In genomic region chr15:29364429-29365078, GRCh38 we compare ENCODE assay signal across 12 cellular contexts.
DNase-seq lines count a peak whose midpoint lies in the region; ATAC-seq and TF ChIP-seq lines count a peak whose summit lies in the region.
"Had no signal": no experiment of that assay in that cellular context is flagged by ENCODE, and none has a peak within 500 bp of the region (broad histone marks: within the 10 kb centered on the region; RNA-seq: fewer than 3 reads in every experiment).

No MANE protein-coding gene starts in this region.

- no peaks in the 10 kb centered on the region for H3K4me1 Mint-ChIP-seq in glutamatergic neuron (ENCODE audit: low read depth, unreplicated experiment)
- H3K4me1 Mint-ChIP-seq in type B pancreatic cell (ENCODE audit: unreplicated experiment) = peaks cover 3% of the 10 kb centered on the region
- H3K4me1 Mint-ChIP-seq: activated B cell treated with CpG ODN at 0.5 μM for 24 hours had no signal

- H3K27me3 Mint-ChIP-seq in glutamatergic neuron (ENCODE audit: unreplicated experiment) (no peaks in the 10 kb centered on the region), type B pancreatic cell (peaks cover 27% of the 10 kb centered on the region)

- TF ChIP-seq CTCF in glutamatergic neuron (IDR thresholded peaks at IDR 0.05; ENCODE audit: partially characterized antibody, unreplicated experiment) (peak; percentile 45), type B pancreatic cell (conservative IDR thresholded peaks at IDR 0.05) (peak; percentile 63), GM10248 (IDR thresholded peaks at IDR 0.05; ENCODE audit: control extremely low read depth, extremely low read depth, low read depth, missing control alignments) (no peak)

- intact Hi-C loops in left cardiac atrium (cut with DNase I) = no loop called here
- intact Hi-C loops in cardiac septum (cut with DNase I) = no loop called here

- no peak overlapping the region for H3K27ac Mint-ChIP-seq in glutamatergic neuron (ENCODE audit: unreplicated experiment)
- no peak overlapping the region for H3K27ac Mint-ChIP-seq in type B pancreatic cell
- H3K27ac Mint-ChIP-seq: activated B cell treated with CpG ODN at 0.5 μM for 24 hours; CD8-positive, alpha-beta T cell had no signal

- CTCF ChIA-PET in GM10248 (lab: Yijun Ruan, JAX) = no interaction called here

- H3K4me3 Mint-ChIP-seq in glutamatergic neuron (ENCODE audit: unreplicated experiment) (no peak overlapping the region), type B pancreatic cell (no peak overlapping the region)
- H3K4me3 Mint-ChIP-seq: activated B cell treated with CpG ODN at 0.5 μM for 24 hours; CD8-positive, alpha-beta T cell had no signal

- H3K36me3 Mint-ChIP-seq in glutamatergic neuron (ENCODE audit: unreplicated experiment) = peaks cover 12% of the 10 kb centered on the region
- H3K36me3 Mint-ChIP-seq in type B pancreatic cell = peaks cover 4% of the 10 kb centered on the region
- H3K36me3 Mint-ChIP-seq: CD8-positive, alpha-beta T cell had no signal

- POLR2A ChIA-PET in GM10248 (lab: Yijun Ruan, JAX) = no interaction called here

- H3K9me3 Mint-ChIP-seq in glutamatergic neuron (ENCODE audit: unreplicated experiment) (peaks cover 14% of the 10 kb centered on the region), type B pancreatic cell (peaks cover 6% of the 10 kb centered on the region)

- peak; percentile 30 to 93 for ATAC-seq in left cardiac atrium
- ATAC-seq: CD8-positive, alpha-beta T cell had no signal

- DNase-seq in left cardiac atrium = no peak
- no peak for DNase-seq in cardiac septum (ENCODE audit: low spot score)
- peak; percentile 39 to 60 for DNase-seq in SHP77 (lab: John Stamatoyannopoulos, UW)
- peak; percentile 46 for DNase-seq in glutamatergic neuron
- DNase-seq in type B pancreatic cell (ENCODE audit: extremely low spot score, unreplicated experiment) = no peak
- DNase-seq in NCI-H510A treated with DMSO at 0.1 percent for 48 hours (lab: John Stamatoyannopoulos, UW) = no peak
- DNase-seq in GM10248 (ENCODE audit: extremely low spot score) = no peak
- no peak for DNase-seq in RPMI8226
- DNase-seq: activated B cell treated with CpG ODN at 0.5 μM for 24 hours; CD8-positive, alpha-beta T cell; midbrain; NCI-H1436 treated with DMSO at 0.1 percent for 48 hours had no signal

Comparison
In these comparisons a context has a peak if more than half of its experiments do, and no peak if none do; other contexts are left out.
1. DNase-seq: peak in SHP77 (2 of 2) and glutamatergic neuron (single experiment); none in left cardiac atrium (single experiment), cardiac septum (single experiment), type B pancreatic cell (single experiment), NCI-H510A treated with DMSO at 0.1 percent for 48 hours (single experiment), GM10248 (single experiment) and RPMI8226 (single experiment).